8 cellular contexts compared by ENCODE assay signal in the genomic region with DNA sequence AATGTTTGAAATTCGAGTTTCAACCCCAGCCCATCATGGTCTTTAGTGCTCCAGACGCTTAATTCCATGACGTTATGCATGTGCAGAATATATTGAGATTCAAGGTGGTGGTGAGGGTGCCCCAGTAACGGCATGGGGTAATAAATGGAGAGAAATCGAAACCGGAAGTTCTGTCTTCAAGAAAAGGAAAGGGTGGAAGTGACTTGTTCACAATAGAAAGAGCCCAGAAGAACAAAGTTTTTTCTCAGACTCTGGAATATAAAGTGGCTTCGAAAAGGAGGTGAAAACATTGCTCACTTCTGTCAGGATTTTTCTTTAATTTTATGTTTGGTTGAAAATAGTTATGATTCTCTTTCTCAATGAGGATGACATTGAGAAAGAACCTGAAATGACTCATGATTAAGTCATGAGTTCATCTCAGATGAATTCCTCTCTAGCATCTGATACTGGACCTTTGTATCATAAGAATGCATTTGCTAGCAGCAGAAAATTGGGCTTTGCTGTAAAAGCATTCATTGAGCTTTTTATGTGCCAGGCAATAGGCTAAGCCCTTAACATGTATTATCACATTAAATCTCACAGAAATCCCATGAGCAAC. TPM values are rescaled to one million over a fixed set of nuclear protein-coding genes. Genes with fewer than 3 reads are reported as not detected.
DNase-seq lines count a peak whose midpoint lies in the region; ATAC-seq and TF ChIP-seq lines count a peak whose summit lies in the region.

No MANE protein-coding gene starts in this region.

- H3K9me3 Mint-ChIP-seq in H9 (no peaks in the 10 kb centered on the region; a peak in 1 of 5 replicates), activated B cell treated with CpG ODN at 0.5 μM for 24 hours (no peaks in the 10 kb centered on the region)

- no peak overlapping the region for H4K91ac ChIP-seq in H9 (ENCODE audit: insufficient read length, low read depth, low read length)

- peak overlapping the region; percentile 81 to 89; a peak in 3 of 5 replicates for H3K4me3 Mint-ChIP-seq in H9
- peak overlapping the region; percentile 100 for H3K4me3 Mint-ChIP-seq in activated B cell treated with CpG ODN at 0.5 μM for 24 hours

- no peak overlapping the region for H3K23ac ChIP-seq in H9 (ENCODE audit: insufficient read length, low read depth, low read length)

- no peak overlapping the region for H3K14ac ChIP-seq in H9 (ENCODE audit: insufficient read depth, low read length)

- peak overlapping the region; percentile 35 for H3K4me2 ChIP-seq in H9 (ENCODE audit: insufficient read depth, insufficient read length, low read length)

- H3K36me3 Mint-ChIP-seq in H9 (ENCODE audit: insufficient read depth in 1 of 3, low read depth in 3 of 3): no peaks in the 10 kb centered on the region; a peak in 1 of 7 replicates
- peaks cover 11% of the 10 kb centered on the region for H3K36me3 Mint-ChIP-seq in activated B cell treated with CpG ODN at 0.5 μM for 24 hours (ENCODE audit: low read depth)

- H4K8ac ChIP-seq in H9 (replicated peaks; ENCODE audit: insufficient read length, low read depth, low read length): no peak overlapping the region

- no peaks in the 10 kb centered on the region for H3K9me3 ChIP-seq in H9 (ENCODE audit: control insufficient read depth, low read depth, low read length)
- no peaks in the 10 kb centered on the region for H3K9me3 ChIP-seq in duodenal mucosa (ENCODE audit: control insufficient read depth in 1 of 2, low read length in 2 of 2)
- H3K9me3 ChIP-seq in mesodermal cell (ENCODE audit: control insufficient read depth, low read length): no peaks in the 10 kb centered on the region

- H3K27ac ChIP-seq in H9 (ENCODE audit: insufficient read length, low read depth, low read length): no peak overlapping the region
- H3K27ac ChIP-seq in duodenal mucosa (ENCODE audit: low read depth, low read length): peak overlapping the region; percentile 84
- no peak overlapping the region for H3K27ac ChIP-seq in mesodermal cell (ENCODE audit: low read depth, low read length, severe bottlenecking)

- no peak overlapping the region for H2BK15ac ChIP-seq in H9 (ENCODE audit: low read depth, low read length)

- H3K23me2 ChIP-seq in H9 (ENCODE audit: insufficient read length, low read depth, low read length, poor library complexity, severe bottlenecking): no peaks in the 10 kb centered on the region

- H3K27me3 ChIP-seq in H9 (ENCODE audit: insufficient read depth, low read length): no peaks in the 10 kb centered on the region; the same call in 1 of the 2 replicates
- no peaks in the 10 kb centered on the region for H3K27me3 ChIP-seq in duodenal mucosa (ENCODE audit: control insufficient read depth in 1 of 2, insufficient read depth in 2 of 2, low read length in 2 of 2)

- no peak overlapping the region for H2BK12ac ChIP-seq in H9 (ENCODE audit: insufficient read length, low read depth, low read length)

- H3K27me3 Mint-ChIP-seq in H9 (ENCODE audit: low read depth) (peaks cover 18% of the 10 kb centered on the region), activated B cell treated with CpG ODN at 0.5 μM for 24 hours (peaks cover 3% of the 10 kb centered on the region)

- no peaks in the 10 kb centered on the region for H3K4me1 ChIP-seq in H9 (ENCODE audit: insufficient read depth, low read length)
- H3K4me1 ChIP-seq in duodenal mucosa (ENCODE audit: control insufficient read depth in 1 of 2, insufficient read depth in 2 of 2, low read length in 2 of 2): peaks cover 9 to 11% of the 10 kb centered on the region in 2 donors
- peaks cover 9% of the 10 kb centered on the region for H3K4me1 ChIP-seq in mesodermal cell (ENCODE audit: control insufficient read depth, insufficient read depth, low read length, poor library complexity, severe bottlenecking)

- intact Hi-C loops in activated B cell treated with CpG ODN at 0.5 μM for 24 hours (cut with micrococcal nuclease): loop anchor here (1.0 to 10.0 kb wide), 9 partner anchors 34 to 1545 kb away; partner anchors contain the start of genes CBR4, CLCN3, DDX60 and HPF1

- no peak overlapping the region for H3K18ac ChIP-seq in H9 (ENCODE audit: insufficient read length, low read depth, low read length)

- ATAC-seq in activated B cell treated with CpG ODN at 0.5 μM for 24 hours (ENCODE audit: low read depth): peak; percentile 53
- ATAC-seq in HG03439 (IDR thresholded peaks at IDR 0.05; ENCODE audit: unreplicated experiment): no peak

- H4K20me1 ChIP-seq in H9 (ENCODE audit: control insufficient read depth, insufficient read depth, insufficient read length): no peaks in the 10 kb centered on the region

- no peak overlapping the region for H3K4ac ChIP-seq in H9 (ENCODE audit: low read depth, low read length)

- DNase-seq in GM03348 (ENCODE audit: low spot score) (peak; percentile 67), H9 (no peak), MV-4-11 (lab: John Stamatoyannopoulos, UW) (peak; percentile 69), activated B cell treated with CpG ODN at 0.5 μM for 24 hours (no peak), superior temporal gyrus (ENCODE audit: extremely low spot score) (peak; percentile 69)

- WGBS in H9 (ENCODE audit: extremely low coverage, insufficient read length, low lambda C conversion rate): no CpG with 5 or more reads among the region's 7 CpGs
- WGBS in mesodermal cell (ENCODE audit: insufficient coverage in 2 of 2), 2 experiments: 87 to 95% methylated on average over 4 to 5 of the region's 7 CpGs

- H2BK120ac ChIP-seq in H9 (ENCODE audit: low read depth, low read length, poor library complexity, severe bottlenecking): no peak overlapping the region

- peak overlapping the region; percentile 2 for H3T11ph ChIP-seq in H9 (ENCODE audit: low read length)

- CTCF ChIA-PET in activated B cell treated with CpG ODN at 0.5 μM for 24 hours (lab: Charles Lee): no interaction called here

- H2AK5ac ChIP-seq in H9 (ENCODE audit: insufficient read length, low read length): no peak overlapping the region

- no peaks in the 10 kb centered on the region for H3K79me1 ChIP-seq in H9 (ENCODE audit: insufficient read depth, low read depth, low read length, poor library complexity, severe bottlenecking)

- no peak overlapping the region for H3K27ac Mint-ChIP-seq in H9
- peak overlapping the region; percentile 99 for H3K27ac Mint-ChIP-seq in activated B cell treated with CpG ODN at 0.5 μM for 24 hours

- H2BK20ac ChIP-seq in H9 (ENCODE audit: low read depth, low read length, poor library complexity, severe bottlenecking): no peak overlapping the region

- H4K5ac ChIP-seq in H9 (ENCODE audit: insufficient read length, low read depth, low read length): no peak overlapping the region

- no peak overlapping the region for H3K9ac ChIP-seq in H9 (ENCODE audit: extremely low read depth, insufficient read length, low read length)
- H3K9ac ChIP-seq in duodenal mucosa (ENCODE audit: low read depth in 1 of 2, low read length in 2 of 2): peak overlapping the region; percentile 86 to 87

- H3K4me3 ChIP-seq in duodenal mucosa (ENCODE audit: low read depth in 1 of 2, low read length in 2 of 2) (peak overlapping the region; percentile 81 to 83), mesodermal cell (ENCODE audit: extremely low read depth, insufficient read depth, low read length, poor library complexity, severe bottlenecking) (peak overlapping the region; percentile 37)

- no peaks in the 10 kb centered on the region for H3K79me2 ChIP-seq in H9 (ENCODE audit: insufficient read depth, low read length)

- H3K36me3 ChIP-seq in duodenal mucosa (ENCODE audit: control insufficient read depth in 1 of 2, insufficient read depth in 2 of 2, low read length in 2 of 2) (no peaks in the 10 kb centered on the region), mesodermal cell (ENCODE audit: control insufficient read depth, insufficient read depth, low read length) (no peaks in the 10 kb centered on the region)

- H3K4me1 Mint-ChIP-seq in H9: peaks cover 17 to 18% of the 10 kb centered on the region in 2 experiments
- H3K4me1 Mint-ChIP-seq in activated B cell treated with CpG ODN at 0.5 μM for 24 hours: peaks cover 41% of the 10 kb centered on the region

- H2BK5ac ChIP-seq in H9 (ENCODE audit: insufficient read length, low read length): no peak overlapping the region

- peak overlapping the region; percentile 24 for H2AFZ ChIP-seq in H9 (ENCODE audit: low read length)

- TF ChIP-seq CTCF in H9 (conservative IDR thresholded peaks at IDR 0.05): no peak
- no peak for TF ChIP-seq CTCF in activated B cell treated with CpG ODN at 0.5 μM for 24 hours (IDR thresholded peaks at IDR 0.05)

- H3K56ac ChIP-seq in H9 (ENCODE audit: insufficient read length, low read depth, low read length): no peak overlapping the region

- POLR2A ChIA-PET in activated B cell treated with CpG ODN at 0.5 μM for 24 hours (lab: Charles Lee): interaction anchor here (1.5 to 1.9 kb wide), 2 partner anchors 529 to 1131 kb away, joined by 9 to 17 read pairs; partner anchors contain the start of genes CBR4 and NEK1

RNA-seq across cellular contexts. Expression of gene DDX60L, which starts 0.8 kb away (rescaled TPM):
- total RNA-seq in H9 (2021) (1.0 and 1.2 TPM in 2 replicates), activated B cell treated with CpG ODN at 0.5 μM for 24 hours (18.7 and 26.7 TPM in 2 replicates)
- polyA plus RNA-seq in mesodermal cell (2013, experiment 1 of 2): 0.52 TPM
- 1.6 TPM for polyA plus RNA-seq in mesodermal cell (2013, experiment 2 of 2)

RNA-seq across cellular contexts. Expression of gene PALLD, which starts 15.8 kb away (rescaled TPM):
- total RNA-seq in H9 (2021): 15.7 and 18.3 TPM in 2 replicates
- 0.42 and 0.44 TPM in 2 replicates for total RNA-seq in activated B cell treated with CpG ODN at 0.5 μM for 24 hours
- 101 TPM for polyA plus RNA-seq in mesodermal cell (2013, experiment 1 of 2)
- polyA plus RNA-seq in mesodermal cell (2013, experiment 2 of 2): 102 TPM

Comparison
In these comparisons a context has a peak if more than half of its experiments do, and no peak if none do; other contexts are left out.
1. DNase-seq: peak in GM03348 (single experiment), MV-4-11 (single experiment) and superior temporal gyrus (single experiment); none in H9 (single experiment) and activated B cell treated with CpG ODN at 0.5 μM for 24 hours (single experiment).
2. RNA of gene PALLD, which starts 15.8 kb away (total RNA-seq): 15.7 to 18.3 TPM in H9; 0.42 to 0.44 TPM in activated B cell treated with CpG ODN at 0.5 μM for 24 hours; every median in the first group is over 10 times any median in the second.